In the genomic region with DNA sequence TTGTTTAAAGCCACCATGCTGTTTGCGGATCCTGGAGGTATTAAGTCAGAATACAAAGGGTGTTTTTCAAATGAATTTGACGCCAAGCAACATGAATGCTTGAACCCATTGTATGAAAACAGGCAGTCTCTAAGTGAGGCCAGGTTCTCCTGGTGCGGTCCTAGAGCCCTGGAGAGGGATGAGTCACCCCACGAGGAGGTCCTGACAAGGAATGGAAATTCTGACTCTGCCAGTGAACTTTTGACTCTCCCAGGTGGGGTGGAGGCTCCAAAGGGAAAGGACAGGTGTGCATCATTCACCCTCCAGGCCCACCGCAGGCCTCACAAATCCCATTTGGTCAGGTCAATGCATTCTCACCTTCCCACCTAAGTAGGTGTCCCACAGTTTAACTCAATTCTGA, we compare ENCODE assay signal across 9 cellular contexts. TPM values are rescaled to one million over a fixed set of nuclear protein-coding genes. Genes with fewer than 3 reads are reported as not detected.
DNase-seq lines count a peak whose midpoint lies in the region; ATAC-seq and TF ChIP-seq lines count a peak whose summit lies in the region.
"Had no signal": no experiment of that assay in that cellular context is flagged by ENCODE, and none has a peak within 500 bp of the region (broad histone marks: within the 10 kb centered on the region; RNA-seq: fewer than 3 reads in every experiment).

No MANE protein-coding gene starts in this region.

- H3K4me3 ChIP-seq in GM23248 = no peak overlapping the region
- H3K4me3 ChIP-seq in effector memory CD4-positive, alpha-beta T cell (ENCODE audit: insufficient read depth, low read depth, low read length, poor library complexity, severe bottlenecking) = peak overlapping the region; percentile 32

- H3K9me2 ChIP-seq in GM23248 (ENCODE audit: insufficient read depth) = no peaks in the 10 kb centered on the region

- H3K4me1 ChIP-seq in GM23248 (ENCODE audit: insufficient read depth) = no peaks in the 10 kb centered on the region; the same call in 1 of the 2 replicates
- peaks cover 25% of the 10 kb centered on the region for H3K4me1 ChIP-seq in effector memory CD4-positive, alpha-beta T cell (ENCODE audit: control insufficient read depth, insufficient read depth, low read length, poor library complexity, severe bottlenecking)

- WGBS in GM23248 (ENCODE audit: low coverage in 1 of 2, low lambda C conversion rate in 2 of 2, missing lambda C conversion rate in 2 of 2), 2 experiments = 78% methylated on average over 5 of the region's 5 CpGs

- no peaks in the 10 kb centered on the region for H3K27me3 Mint-ChIP-seq in progenitor cell of endocrine pancreas

- peaks cover 3% of the 10 kb centered on the region for H3K9me3 Mint-ChIP-seq in progenitor cell of endocrine pancreas (ENCODE audit: low read depth)

- H3K9ac ChIP-seq in GM23248 = no peak overlapping the region

- peak overlapping the region; percentile 96 for H3K27ac Mint-ChIP-seq in progenitor cell of endocrine pancreas

- no peak overlapping the region for H3K27ac ChIP-seq in GM23248
- H3K27ac ChIP-seq in effector memory CD4-positive, alpha-beta T cell (ENCODE audit: insufficient read depth, low read length, poor library complexity, severe bottlenecking) = peak overlapping the region; percentile 44

- H3K27me3 ChIP-seq in GM23248 (replicated peaks; ENCODE audit: insufficient read depth) = no peaks in the 10 kb centered on the region
- H3K27me3 ChIP-seq in effector memory CD4-positive, alpha-beta T cell (replicated peaks; ENCODE audit: control insufficient read depth, insufficient read depth, low read length, poor library complexity, severe bottlenecking) = no peaks in the 10 kb centered on the region

- H3K4me2 ChIP-seq in GM23248 (ENCODE audit: unreplicated experiment) = no peak overlapping the region

- no peaks in the 10 kb centered on the region for H3K79me2 ChIP-seq in GM23248 (ENCODE audit: insufficient read depth)

- ATAC-seq in HG03139 (IDR thresholded peaks at IDR 0.05; ENCODE audit: unreplicated experiment) = no peak

- no peak for TF ChIP-seq CTCF in progenitor cell of endocrine pancreas (IDR thresholded peaks at IDR 0.05; ENCODE audit: unreplicated experiment)

- no peaks in the 10 kb centered on the region for H3K36me3 Mint-ChIP-seq in progenitor cell of endocrine pancreas (ENCODE audit: insufficient read depth)

- H3K9me3 ChIP-seq in GM23248 (ENCODE audit: low read depth) = no peaks in the 10 kb centered on the region
- H3K9me3 ChIP-seq in effector memory CD4-positive, alpha-beta T cell (ENCODE audit: control insufficient read depth, low read length) = no peaks in the 10 kb centered on the region

- H4K20me1 ChIP-seq in GM23248 (ENCODE audit: insufficient read depth) = no peaks in the 10 kb centered on the region

- H3K4me3 Mint-ChIP-seq in progenitor cell of endocrine pancreas (ENCODE audit: low read depth) = peak overlapping the region; percentile 81

- no peaks in the 10 kb centered on the region for H3F3A ChIP-seq in GM23248 (ENCODE audit: insufficient read depth)

- H3K4me1 Mint-ChIP-seq in progenitor cell of endocrine pancreas (ENCODE audit: low read depth) = peaks cover 52% of the 10 kb centered on the region

- H2AFZ ChIP-seq in GM23248 = no peak overlapping the region

- DNase-seq in GM23248 (peak; percentile 39), SW480 (ENCODE audit: low spot score) (peak; percentile 88), progenitor cell of endocrine pancreas (ENCODE audit: low spot score, unreplicated experiment) (no peak), NCI-H1436 (lab: John Stamatoyannopoulos, UW) (no peak), pons (ENCODE audit: low spot score) (no peak)
- no peak for DNase-seq in effector memory CD4-positive, alpha-beta T cell
- no peak for DNase-seq in effector CD4-positive, alpha-beta T cell
- DNase-seq: NCI-H1436 treated with DMSO at 0.1 percent for 48 hours had no signal

- in situ Hi-C loops in GM23248 (cut with MboI) = no loop called here

- no peaks in the 10 kb centered on the region for H3K36me3 ChIP-seq in GM23248 (ENCODE audit: low read depth)
- no peaks in the 10 kb centered on the region for H3K36me3 ChIP-seq in effector memory CD4-positive, alpha-beta T cell (ENCODE audit: control insufficient read depth, insufficient read depth, low read length)

RNA-seq across cellular contexts. Expression of a gene that starts 1.5 kb away (rescaled TPM):
- 26.4 and 32.4 TPM in 2 replicates for total RNA-seq in GM23248 (2014; rRNA removed; shearing (Covaris generic))
- polyA plus RNA-seq in GM23248 (2016; fragmentation: Nextera tagmentation; extraction: Ambion mirVana) = 10.7 and 12.3 TPM in 2 replicates
- total RNA-seq in progenitor cell of endocrine pancreas = 52.5 and 59.6 TPM in 2 replicates

Comparison
In these comparisons a context has a peak if more than half of its experiments do, and no peak if none do; other contexts are left out.
1. DNase-seq: peak in GM23248 (single experiment) and SW480 (single experiment); none in effector memory CD4-positive, alpha-beta T cell (0 of 3), progenitor cell of endocrine pancreas (single experiment), effector CD4-positive, alpha-beta T cell (single experiment), NCI-H1436 (single experiment) and pons (single experiment).